In genomic region chr12:109752117-109753053, GRCh38 we compare ENCODE assay signal across 25 cellular contexts. TPM values are rescaled to one million over a fixed set of nuclear protein-coding genes. Genes with fewer than 3 reads are reported as not detected.
DNase-seq lines count a peak whose midpoint lies in the region; ATAC-seq, FAIRE-seq and TF ChIP-seq lines count a peak whose summit lies in the region.
"Had no signal": no experiment of that assay in that cellular context is flagged by ENCODE, and none has a peak within 500 bp of the region (broad histone marks: within the 10 kb centered on the region; RNA-seq: fewer than 3 reads in every experiment).

No MANE protein-coding gene starts in this region.

- H3K4me1 ChIP-seq in kidney (ENCODE audit: control insufficient read depth in 1 of 2, insufficient read depth in 1 of 2, low read depth in 1 of 2, low read length in 2 of 2) (peaks cover 4 to 12% of the 10 kb centered on the region in 2 donors), spleen (peaks cover 0 to 40% (median 8%) of the 10 kb centered on the region in 6 donors)
- H3K4me1 ChIP-seq: parathyroid adenoma, thyroid gland had no signal

- H3K27me3 ChIP-seq in WERI-Rb-1 (ENCODE audit: insufficient read depth, low read depth, severe bottlenecking) (no peaks in the 10 kb centered on the region), spleen (replicated peaks in 1 of 7) (no peaks in the 10 kb centered on the region)
- H3K27me3 ChIP-seq: thyroid gland had no signal

- no peak overlapping the region for H3K9ac ChIP-seq in kidney (ENCODE audit: low read length in 2 of 2)
- H3K9ac ChIP-seq: parathyroid adenoma had no signal

- no peak for TF ChIP-seq POLR2A in spleen (IDR thresholded peaks at IDR 0.05)

- WGBS in spleen, 5 donors = 71 to 83% (median 80%) methylated on average over 6 of the region's 6 CpGs

- TF ChIP-seq CTCF in WERI-Rb-1 (IDR thresholded peaks at IDR 0.05; ENCODE audit: low read depth, low read length) = no peak
- no peak for TF ChIP-seq CTCF in kidney (IDR thresholded peaks at IDR 0.05; ENCODE audit: borderline replicate concordance, extremely low read depth, insufficient read depth)
- TF ChIP-seq CTCF in spleen (IDR thresholded peaks at IDR 0.05 in 8 of 11, conservative IDR thresholded peaks at IDR 0.05 in 3 of 11) = no peak

- H3K27ac ChIP-seq in WERI-Rb-1 (peak overlapping the region; percentile 72), kidney (ENCODE audit: low read depth in 2 of 2, low read length in 2 of 2) (no peak overlapping the region), spleen (peak overlapping the region in 6 of 8 donors; percentile 32 to 71 (median 62))
- H3K27ac ChIP-seq: 22Rv1, parathyroid adenoma, PC-9, thyroid gland had no signal

- no peak for FAIRE-seq in kidney (lab: Jason Lieb, UNC)
- FAIRE-seq: frontal cortex had no signal

- ATAC-seq in GM18858 (IDR thresholded peaks at IDR 0.05; ENCODE audit: unreplicated experiment) = no peak
- ATAC-seq: activated T-helper 17 cell treated with anti-CD3 and anti-CD28 coated beads, Interleukin-2, amount 50 U/mL, for 72 hours; esophagus mucosa had no signal

- H3K9me3 ChIP-seq in WERI-Rb-1 (ENCODE audit: severe bottlenecking) = peaks cover 5% of the 10 kb centered on the region
- H3K9me3 ChIP-seq in kidney (ENCODE audit: control insufficient read depth in 1 of 2, low read length in 2 of 2) = peaks cover 0 to 3% of the 10 kb centered on the region in 2 donors
- H3K9me3 ChIP-seq in spleen = peaks cover 4 to 22% (median 19%) of the 10 kb centered on the region in 8 donors
- H3K9me3 ChIP-seq: thyroid gland had no signal

- H3K4me3 ChIP-seq in WERI-Rb-1 (ENCODE audit: low read depth, low read length) (no peak overlapping the region), kidney (ENCODE audit: low read length in 2 of 2) (no peak overlapping the region), spleen (no peak overlapping the region)
- H3K4me3 ChIP-seq: PC-9, thyroid gland had no signal

- DNase-seq in NCI-H146 (lab: John Stamatoyannopoulos, UW) (peak; percentile 38), NCI-H146 treated with DMSO at 0.1 percent for 48 hours (lab: John Stamatoyannopoulos, UW; ENCODE audit: unreplicated experiment) (no peak), WERI-Rb-1 (peak; percentile 91), kidney (peak; percentile 15), spleen (peak; percentile 58), inferior parietal cortex (ENCODE audit: extremely low spot score) (no peak), NCI-H2029 (lab: John Stamatoyannopoulos, UW) (no peak)
- DNase-seq: activated CD4-positive, alpha-beta T cell treated with anti-CD3 and anti-CD28 coated beads for 1 hour; AML-193; DMS79 treated with DMSO at 0.1 percent for 48 hours; H7; midbrain; MM.1S; NCI-H187 treated with DMSO at 0.1 percent for 48 hours; NCI-H345; PC-9; stimulated activated CD4-positive, alpha-beta T cell treated with anti-CD3 and anti-CD28 coated beads, Interleukin-2, amount 100 ng/mL, for 24 hours; stimulated activated naive CD4-positive, alpha-beta T cell; thyroid gland had no signal

- H3K36me3 ChIP-seq in WERI-Rb-1 = peaks cover 42% of the 10 kb centered on the region
- H3K36me3 ChIP-seq in kidney (ENCODE audit: control insufficient read depth in 1 of 2, insufficient read depth in 2 of 2, low read length in 2 of 2) = no peaks in the 10 kb centered on the region
- H3K36me3 ChIP-seq in spleen = no peaks in the 10 kb centered on the region
- H3K36me3 ChIP-seq: thyroid gland had no signal

- intact Hi-C loops in kidney (cut with DNase I) (no loop called here), spleen (cut with DNase I; ENCODE audit: low total_unique reads) (no loop called here)

RNA-seq across cellular contexts. Expression of gene FAM222A, which starts 38.8 kb away (rescaled TPM):
- total RNA-seq in kidney (3.7 TPM), spleen (10 to 100 TPM; 13.9 to 30.7 (median 21.5) TPM)
- polyA plus RNA-seq in kidney (ENCODE audit: insufficient read depth, low read depth, low replicate concordance) (12.5 TPM), spleen (1 to 10 TPM; 1.3 to 5.2 (median 2.1) TPM)

Comparison
In these comparisons a context has a peak if more than half of its experiments do, and no peak if none do; other contexts are left out.
1. DNase-seq: peak in NCI-H146 (single experiment), WERI-Rb-1 (single experiment), kidney (single experiment) and spleen (single experiment); none in NCI-H146 treated with DMSO at 0.1 percent for 48 hours (single experiment), inferior parietal cortex (single experiment) and NCI-H2029 (single experiment).
2. H3K27ac ChIP-seq: peak in WERI-Rb-1 (single experiment) and spleen (6 of 8); none in kidney (0 of 2).